ENCODE assay signal across 1 cellular context in the genomic region with DNA sequence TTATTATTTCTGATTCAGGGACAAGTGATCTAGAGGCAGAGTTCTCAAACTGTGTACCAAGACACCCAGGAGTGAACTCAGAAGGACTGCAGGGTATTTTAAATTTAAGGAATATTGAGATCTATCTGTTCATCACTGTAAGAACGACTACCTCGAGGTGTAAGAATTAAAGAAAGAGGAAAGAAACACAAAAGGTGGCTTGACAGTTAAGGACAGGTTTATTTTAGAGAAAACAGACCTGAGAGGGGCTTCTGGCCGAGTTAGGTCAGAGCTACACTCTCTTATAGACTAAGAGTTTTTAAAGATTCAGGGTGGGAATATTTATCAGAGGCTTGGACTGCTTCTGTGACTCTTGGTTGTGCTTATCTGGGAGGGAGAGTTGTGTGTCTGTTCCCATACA.
TF ChIP-seq lines count a peak whose summit lies in the region.

No MANE protein-coding gene starts in this region.

TF ChIP-seq in GM23338, 12 proteins besides CTCF, POLR2A, EP300 and RAD21 (continued from another document):
- TF ChIP-seq, protein P1, sequence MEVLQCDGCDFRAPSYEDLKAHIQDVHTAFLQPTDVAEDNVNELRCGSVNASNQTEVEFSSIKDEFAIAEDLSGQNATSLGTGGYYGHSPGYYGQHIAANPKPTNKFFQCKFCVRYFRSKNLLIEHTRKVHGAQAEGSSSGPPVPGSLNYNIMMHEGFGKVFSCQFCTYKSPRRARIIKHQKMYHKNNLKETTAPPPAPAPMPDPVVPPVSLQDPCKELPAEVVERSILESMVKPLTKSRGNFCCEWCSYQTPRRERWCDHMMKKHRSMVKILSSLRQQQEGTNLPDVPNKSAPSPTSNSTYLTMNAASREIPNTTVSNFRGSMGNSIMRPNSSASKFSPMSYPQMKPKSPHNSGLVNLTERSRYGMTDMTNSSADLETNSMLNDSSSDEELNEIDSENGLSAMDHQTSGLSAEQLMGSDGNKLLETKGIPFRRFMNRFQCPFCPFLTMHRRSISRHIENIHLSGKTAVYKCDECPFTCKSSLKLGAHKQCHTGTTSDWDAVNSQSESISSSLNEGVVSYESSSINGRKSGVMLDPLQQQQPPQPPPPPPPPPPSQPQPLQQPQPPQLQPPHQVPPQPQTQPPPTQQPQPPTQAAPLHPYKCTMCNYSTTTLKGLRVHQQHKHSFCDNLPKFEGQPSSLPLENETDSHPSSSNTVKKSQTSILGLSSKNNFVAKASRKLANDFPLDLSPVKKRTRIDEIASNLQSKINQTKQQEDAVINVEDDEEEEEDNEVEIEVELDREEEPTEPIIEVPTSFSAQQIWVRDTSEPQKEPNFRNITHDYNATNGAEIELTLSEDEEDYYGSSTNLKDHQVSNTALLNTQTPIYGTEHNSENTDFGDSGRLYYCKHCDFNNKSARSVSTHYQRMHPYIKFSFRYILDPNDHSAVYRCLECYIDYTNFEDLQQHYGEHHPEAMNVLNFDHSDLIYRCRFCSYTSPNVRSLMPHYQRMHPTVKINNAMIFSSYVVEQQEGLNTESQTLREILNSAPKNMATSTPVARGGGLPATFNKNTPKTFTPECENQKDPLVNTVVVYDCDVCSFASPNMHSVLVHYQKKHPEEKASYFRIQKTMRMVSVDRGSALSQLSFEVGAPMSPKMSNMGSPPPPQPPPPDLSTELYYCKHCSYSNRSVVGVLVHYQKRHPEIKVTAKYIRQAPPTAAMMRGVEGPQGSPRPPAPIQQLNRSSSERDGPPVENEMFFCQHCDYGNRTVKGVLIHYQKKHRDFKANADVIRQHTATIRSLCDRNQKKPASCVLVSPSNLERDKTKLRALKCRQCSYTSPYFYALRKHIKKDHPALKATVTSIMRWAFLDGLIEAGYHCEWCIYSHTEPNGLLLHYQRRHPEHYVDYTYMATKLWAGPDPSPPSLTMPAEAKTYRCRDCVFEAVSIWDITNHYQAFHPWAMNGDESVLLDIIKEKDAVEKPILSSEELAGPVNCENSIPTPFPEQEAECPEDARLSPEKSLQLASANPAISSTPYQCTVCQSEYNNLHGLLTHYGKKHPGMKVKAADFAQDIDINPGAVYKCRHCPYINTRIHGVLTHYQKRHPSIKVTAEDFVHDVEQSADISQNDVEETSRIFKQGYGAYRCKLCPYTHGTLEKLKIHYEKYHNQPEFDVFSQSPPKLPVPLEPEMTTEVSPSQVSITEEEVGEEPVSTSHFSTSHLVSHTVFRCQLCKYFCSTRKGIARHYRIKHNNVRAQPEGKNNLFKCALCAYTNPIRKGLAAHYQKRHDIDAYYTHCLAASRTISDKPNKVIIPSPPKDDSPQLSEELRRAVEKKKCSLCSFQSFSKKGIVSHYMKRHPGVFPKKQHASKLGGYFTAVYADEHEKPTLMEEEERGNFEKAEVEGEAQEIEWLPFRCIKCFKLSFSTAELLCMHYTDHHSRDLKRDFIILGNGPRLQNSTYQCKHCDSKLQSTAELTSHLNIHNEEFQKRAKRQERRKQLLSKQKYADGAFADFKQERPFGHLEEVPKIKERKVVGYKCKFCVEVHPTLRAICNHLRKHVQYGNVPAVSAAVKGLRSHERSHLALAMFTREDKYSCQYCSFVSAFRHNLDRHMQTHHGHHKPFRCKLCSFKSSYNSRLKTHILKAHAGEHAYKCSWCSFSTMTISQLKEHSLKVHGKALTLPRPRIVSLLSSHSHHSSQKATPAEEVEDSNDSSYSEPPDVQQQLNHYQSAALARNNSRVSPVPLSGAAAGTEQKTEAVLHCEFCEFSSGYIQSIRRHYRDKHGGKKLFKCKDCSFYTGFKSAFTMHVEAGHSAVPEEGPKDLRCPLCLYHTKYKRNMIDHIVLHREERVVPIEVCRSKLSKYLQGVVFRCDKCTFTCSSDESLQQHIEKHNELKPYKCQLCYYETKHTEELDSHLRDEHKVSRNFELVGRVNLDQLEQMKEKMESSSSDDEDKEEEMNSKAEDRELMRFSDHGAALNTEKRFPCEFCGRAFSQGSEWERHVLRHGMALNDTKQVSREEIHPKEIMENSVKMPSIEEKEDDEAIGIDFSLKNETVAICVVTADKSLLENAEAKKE (CRISPR knock-in tag; IDR thresholded peaks at IDR 0.05) = no peak
- TF ChIP-seq, protein P2, sequence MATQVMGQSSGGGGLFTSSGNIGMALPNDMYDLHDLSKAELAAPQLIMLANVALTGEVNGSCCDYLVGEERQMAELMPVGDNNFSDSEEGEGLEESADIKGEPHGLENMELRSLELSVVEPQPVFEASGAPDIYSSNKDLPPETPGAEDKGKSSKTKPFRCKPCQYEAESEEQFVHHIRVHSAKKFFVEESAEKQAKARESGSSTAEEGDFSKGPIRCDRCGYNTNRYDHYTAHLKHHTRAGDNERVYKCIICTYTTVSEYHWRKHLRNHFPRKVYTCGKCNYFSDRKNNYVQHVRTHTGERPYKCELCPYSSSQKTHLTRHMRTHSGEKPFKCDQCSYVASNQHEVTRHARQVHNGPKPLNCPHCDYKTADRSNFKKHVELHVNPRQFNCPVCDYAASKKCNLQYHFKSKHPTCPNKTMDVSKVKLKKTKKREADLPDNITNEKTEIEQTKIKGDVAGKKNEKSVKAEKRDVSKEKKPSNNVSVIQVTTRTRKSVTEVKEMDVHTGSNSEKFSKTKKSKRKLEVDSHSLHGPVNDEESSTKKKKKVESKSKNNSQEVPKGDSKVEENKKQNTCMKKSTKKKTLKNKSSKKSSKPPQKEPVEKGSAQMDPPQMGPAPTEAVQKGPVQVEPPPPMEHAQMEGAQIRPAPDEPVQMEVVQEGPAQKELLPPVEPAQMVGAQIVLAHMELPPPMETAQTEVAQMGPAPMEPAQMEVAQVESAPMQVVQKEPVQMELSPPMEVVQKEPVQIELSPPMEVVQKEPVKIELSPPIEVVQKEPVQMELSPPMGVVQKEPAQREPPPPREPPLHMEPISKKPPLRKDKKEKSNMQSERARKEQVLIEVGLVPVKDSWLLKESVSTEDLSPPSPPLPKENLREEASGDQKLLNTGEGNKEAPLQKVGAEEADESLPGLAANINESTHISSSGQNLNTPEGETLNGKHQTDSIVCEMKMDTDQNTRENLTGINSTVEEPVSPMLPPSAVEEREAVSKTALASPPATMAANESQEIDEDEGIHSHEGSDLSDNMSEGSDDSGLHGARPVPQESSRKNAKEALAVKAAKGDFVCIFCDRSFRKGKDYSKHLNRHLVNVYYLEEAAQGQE (IDR thresholded peaks at IDR 0.05; ENCODE audit: unreplicated experiment) = no peak
- no peak for TF ChIP-seq ZNF331 (CRISPR knock-in tag; IDR thresholded peaks at IDR 0.05; ENCODE audit: low read depth)
- TF ChIP-seq STAT1 (IDR thresholded peaks at IDR 0.05; ENCODE audit: unreplicated experiment) = no peak
- no peak for TF ChIP-seq POLR2AphosphoS5 (IDR thresholded peaks at IDR 0.05; ENCODE audit: low read depth)
- TF ChIP-seq EZH2 (IDR thresholded peaks at IDR 0.05; ENCODE audit: low read depth, unreplicated experiment) = no peak
- no peak for TF ChIP-seq ZNF114 (CRISPR knock-in tag; IDR thresholded peaks at IDR 0.05)
- TF ChIP-seq EZH2phosphoT487 (IDR thresholded peaks at IDR 0.05; ENCODE audit: unreplicated experiment) = no peak
